Comparison of ENCODE assay signal across 20 cellular contexts in the genomic region with DNA sequence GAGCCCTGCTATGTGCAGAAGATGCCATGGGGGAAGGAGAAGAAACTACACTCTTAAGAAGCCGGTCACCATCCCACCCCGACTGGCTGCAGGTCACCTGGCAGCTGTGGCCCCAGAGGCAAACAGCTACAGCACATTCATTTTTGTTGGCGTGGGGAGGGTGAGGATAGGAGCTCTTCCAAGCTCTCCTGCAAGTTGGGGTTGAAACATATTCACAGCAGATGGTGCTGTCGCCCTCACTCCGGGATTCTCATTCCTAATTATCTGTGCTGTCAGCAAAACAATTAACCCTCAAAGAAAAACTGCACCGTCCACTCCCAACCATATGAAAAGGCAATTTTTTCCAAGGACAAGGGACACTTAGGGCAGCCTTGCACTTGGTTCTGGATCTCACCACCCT.
DNase-seq lines count a peak whose midpoint lies in the region; ATAC-seq, FAIRE-seq and TF ChIP-seq lines count a peak whose summit lies in the region.
"Had no signal": no experiment of that assay in that cellular context is flagged by ENCODE, and none has a peak within 500 bp of the region (broad histone marks: within the 10 kb centered on the region; RNA-seq: fewer than 3 reads in every experiment).

No MANE protein-coding gene starts in this region.

- no peak for DNase-seq in A549 (ENCODE audit: low read depth in 1 of 2, low spot score in 1 of 2)
- DNase-seq in DMS153 (lab: John Stamatoyannopoulos, UW), result peak; percentile 59
- peak; percentile 99 for DNase-seq in NCI-H69 (lab: John Stamatoyannopoulos, UW)
- DNase-seq in left kidney (ENCODE audit: low read depth, low spot score), result peak; percentile 24
- DNase-seq in T-helper 2 cell, result no peak
- no peak for DNase-seq in effector memory CD8-positive, alpha-beta T cell
- DNase-seq in omental fat pad (ENCODE audit: low spot score), result no peak
- DNase-seq: activated CD4-positive, CD25-positive, alpha-beta regulatory T cell; activated CD8-positive, alpha-beta memory T cell treated with anti-CD3 and anti-CD28 coated beads, Interleukin-2, amount 10 ng/mL, durations not matched to agents 7 days and 5 days; activated gamma-delta T cell; DND-41; esophagus squamous epithelium; heart left ventricle; NCI-H1048; stimulated activated naive B cell treated with anti-CD40 and anti-IgM and Interleukin-4, amounts not matched to agents 10 μg/mL and 1 μg/mL and 100 μg/mL, for 72 hours had no signal

- ATAC-seq in A549 (no peak), HG03439 (IDR thresholded peaks at IDR 0.05; ENCODE audit: unreplicated experiment) (no peak), omental fat pad (ENCODE audit: low FRiP score) (no peak)
- no peak for ATAC-seq in effector memory CD8-positive, alpha-beta T cell (replicated peaks)
- ATAC-seq: activated CD8-positive, alpha-beta memory T cell treated with anti-CD3 and anti-CD28 coated beads, Interleukin-2, amount 10 ng/mL, durations not matched to agents 7 days and 5 days had no signal

- H3K4me2 ChIP-seq in A549, result no peak overlapping the region

- H3K27ac Mint-ChIP-seq in effector memory CD8-positive, alpha-beta T cell, result no peak overlapping the region
- H3K27ac Mint-ChIP-seq: activated CD8-positive, alpha-beta memory T cell treated with anti-CD3 and anti-CD28 coated beads, Interleukin-2, amount 10 ng/mL, durations not matched to agents 7 days and 5 days; dendritic cell treated with granulocyte-macrophage colony-stimulating factor and Interleukin-4, amounts not matched to agents 40 ng/mL and 50 ng/mL, for 4 days; stimulated activated naive B cell treated with anti-CD40 and anti-IgM and Interleukin-4, amounts not matched to agents 10 μg/mL and 1 μg/mL and 100 μg/mL, for 72 hours; T-helper 1 cell treated with Interleukin-12 subunit alpha and Interleukin-12 subunit beta and Interleukin-4 antibody, amounts not matched to agents 30 μg/mL and 1 μg/mL, for 36 hours had no signal

- POLR2A ChIA-PET in A549 (lab: Yijun Ruan, JAX), result no interaction called here

- TF ChIP-seq RAD21 in A549 (conservative IDR thresholded peaks at IDR 0.05 in 1 of 2, IDR thresholded peaks at IDR 0.05 in 1 of 2), result no peak

- no peaks in the 10 kb centered on the region for H3K9me3 ChIP-seq in A549
- H3K9me3 ChIP-seq: esophagus squamous epithelium, heart left ventricle, vagina had no signal

- TF ChIP-seq CTCF in A549 (IDR thresholded peaks at IDR 0.05) (no peak), omental fat pad (IDR thresholded peaks at IDR 0.05) (no peak)

- FAIRE-seq in A549 (lab: Jason Lieb, UNC), result no peak
- FAIRE-seq: islet of Langerhans had no signal

- no peaks in the 10 kb centered on the region for H3K4me1 ChIP-seq in A549
- H3K4me1 ChIP-seq: vagina had no signal

- peaks cover 0 to 1% of the 10 kb centered on the region in 2 donors for H3K4me1 Mint-ChIP-seq in effector memory CD8-positive, alpha-beta T cell (ENCODE audit: low read depth in 2 of 2)
- H3K4me1 Mint-ChIP-seq: activated CD8-positive, alpha-beta memory T cell treated with anti-CD3 and anti-CD28 coated beads, Interleukin-2, amount 10 ng/mL, durations not matched to agents 7 days and 5 days; stimulated activated naive B cell treated with anti-CD40 and anti-IgM and Interleukin-4, amounts not matched to agents 10 μg/mL and 1 μg/mL and 100 μg/mL, for 72 hours had no signal

- no peaks in the 10 kb centered on the region for H3K36me3 Mint-ChIP-seq in effector memory CD8-positive, alpha-beta T cell (ENCODE audit: insufficient read depth)
- H3K36me3 Mint-ChIP-seq: activated CD8-positive, alpha-beta memory T cell treated with anti-CD3 and anti-CD28 coated beads, Interleukin-2, amount 10 ng/mL, durations not matched to agents 7 days and 5 days; stimulated activated naive B cell treated with anti-CD40 and anti-IgM and Interleukin-4, amounts not matched to agents 10 μg/mL and 1 μg/mL and 100 μg/mL, for 72 hours had no signal

- H3K9me3 Mint-ChIP-seq in effector memory CD8-positive, alpha-beta T cell, result no peaks in the 10 kb centered on the region
- H3K9me3 Mint-ChIP-seq: dendritic cell treated with granulocyte-macrophage colony-stimulating factor and Interleukin-4, amounts not matched to agents 40 ng/mL and 50 ng/mL, for 4 days; stimulated activated naive B cell treated with anti-CD40 and anti-IgM and Interleukin-4, amounts not matched to agents 10 μg/mL and 1 μg/mL and 100 μg/mL, for 72 hours; T-helper 1 cell treated with Interleukin-12 subunit alpha and Interleukin-12 subunit beta and Interleukin-4 antibody, amounts not matched to agents 30 μg/mL and 1 μg/mL, for 36 hours had no signal

- no peak for TF ChIP-seq EP300 in A549 (IDR thresholded peaks at IDR 0.05)

- CTCF ChIA-PET in A549 (lab: Yijun Ruan, JAX), result interaction anchor here (0.9 to 1.8 kb wide), 2 partner anchors 8 to 105 kb away, joined by 3 to 7 read pairs; no protein-coding TSS in a partner anchor

- WGBS in A549 (ENCODE audit: missing lambda C conversion rate), result 61% methylated on average over 4 of the region's 6 CpGs

- H3K27me3 Mint-ChIP-seq in effector memory CD8-positive, alpha-beta T cell, result peaks cover 0 to 43% of the 10 kb centered on the region in 2 donors

- no peak for TF ChIP-seq POLR2A in A549 (IDR thresholded peaks at IDR 0.05; ENCODE audit: low read length)

- H3K4me3 Mint-ChIP-seq in effector memory CD8-positive, alpha-beta T cell, result no peak overlapping the region
- H3K4me3 Mint-ChIP-seq: activated CD8-positive, alpha-beta memory T cell treated with anti-CD3 and anti-CD28 coated beads, Interleukin-2, amount 10 ng/mL, durations not matched to agents 7 days and 5 days; dendritic cell treated with granulocyte-macrophage colony-stimulating factor and Interleukin-4, amounts not matched to agents 40 ng/mL and 50 ng/mL, for 4 days; stimulated activated naive B cell treated with anti-CD40 and anti-IgM and Interleukin-4, amounts not matched to agents 10 μg/mL and 1 μg/mL and 100 μg/mL, for 72 hours; T-helper 1 cell treated with Interleukin-12 subunit alpha and Interleukin-12 subunit beta and Interleukin-4 antibody, amounts not matched to agents 30 μg/mL and 1 μg/mL, for 36 hours had no signal

- H3K27ac ChIP-seq in A549, result no peak overlapping the region
- H3K27ac ChIP-seq: vagina had no signal

- no peak overlapping the region for H3K4me3 ChIP-seq in A549
- H3K4me3 ChIP-seq: esophagus squamous epithelium, heart left ventricle, vagina had no signal

TF ChIP-seq in A549, 52 proteins besides CTCF, POLR2A, EP300 and RAD21:
- TF ChIP-seq, protein P1, sequence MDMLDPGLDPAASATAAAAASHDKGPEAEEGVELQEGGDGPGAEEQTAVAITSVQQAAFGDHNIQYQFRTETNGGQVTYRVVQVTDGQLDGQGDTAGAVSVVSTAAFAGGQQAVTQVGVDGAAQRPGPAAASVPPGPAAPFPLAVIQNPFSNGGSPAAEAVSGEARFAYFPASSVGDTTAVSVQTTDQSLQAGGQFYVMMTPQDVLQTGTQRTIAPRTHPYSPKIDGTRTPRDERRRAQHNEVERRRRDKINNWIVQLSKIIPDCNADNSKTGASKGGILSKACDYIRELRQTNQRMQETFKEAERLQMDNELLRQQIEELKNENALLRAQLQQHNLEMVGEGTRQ (IDR thresholded peaks at IDR 0.05), result no peak
- peak; percentile 25 for TF ChIP-seq MAFK (IDR thresholded peaks at IDR 0.05; ENCODE audit: partially characterized antibody)
TF ChIP-seq in A549: peak in this region for 1.

Comparison
In these comparisons a context has a peak if more than half of its experiments do, and no peak if none do; other contexts are left out.
1. DNase-seq: peak in DMS153 (single experiment), NCI-H69 (single experiment) and left kidney (single experiment); none in A549 (0 of 2), T-helper 2 cell (0 of 5), effector memory CD8-positive, alpha-beta T cell (0 of 3) and omental fat pad (single experiment).